18 cellular contexts compared by ENCODE assay signal in genomic region chr1:178634445-178634844, GRCh38.
DNase-seq lines count a peak whose midpoint lies in the region; TF ChIP-seq lines count a peak whose summit lies in the region.
"Had no signal": no experiment of that assay in that cellular context is flagged by ENCODE, and none has a peak within 500 bp of the region (broad histone marks: within the 10 kb centered on the region; RNA-seq: fewer than 3 reads in every experiment).

No MANE protein-coding gene starts in this region.

- no peak overlapping the region for H3K27ac ChIP-seq in esophagus muscularis mucosa (replicated peaks in 1 of 4)
- H3K27ac ChIP-seq: dorsolateral prefrontal cortex, lower lobe of right lung, ovary, sigmoid colon had no signal

- H3K4me1 Mint-ChIP-seq in HFFc6 (ENCODE audit: low read depth) (peaks cover 56% of the 10 kb centered on the region), nephron progenitor cell (peaks cover 31% of the 10 kb centered on the region)

- no peaks in the 10 kb centered on the region for H3K9me3 ChIP-seq in esophagus muscularis mucosa
- H3K9me3 ChIP-seq: lower lobe of right lung, ovary, sigmoid colon had no signal

- H3K36me3 Mint-ChIP-seq in HFFc6 (ENCODE audit: low read depth): no peaks in the 10 kb centered on the region
- H3K36me3 Mint-ChIP-seq in nephron progenitor cell (ENCODE audit: low read depth): peaks cover 4% of the 10 kb centered on the region

- H3K9me3 Mint-ChIP-seq in HFFc6 (no peaks in the 10 kb centered on the region), nephron progenitor cell (peaks cover 3% of the 10 kb centered on the region)
- H3K9me3 Mint-ChIP-seq: activated T-helper 1 cell treated with anti-CD3 and anti-CD28 coated beads, Interleukin-12 subunit alpha, Interleukin-12 subunit beta, Interleukin-2, Interleukin-4 antibody, amounts not matched to agents 30 ng/mL and 10 ng/mL and 1 ng/mL, durations not matched to agents 14 hours and 24 hours and 36 hours; CD4-positive, alpha-beta T cell had no signal

- H3K4me3 ChIP-seq in fibroblast of the aortic adventitia (ENCODE audit: low read depth, low read length) (no peak overlapping the region), esophagus muscularis mucosa (no peak overlapping the region)
- H3K4me3 ChIP-seq: dorsolateral prefrontal cortex, lower lobe of right lung, ovary, sigmoid colon had no signal

- H3K27me3 Mint-ChIP-seq in HFFc6 (ENCODE audit: insufficient read depth) (no peaks in the 10 kb centered on the region; the same call in 1 of the 2 replicates), nephron progenitor cell (ENCODE audit: low read depth, poor library complexity) (no peaks in the 10 kb centered on the region)
- H3K27me3 Mint-ChIP-seq: CD4-positive, alpha-beta T cell had no signal

- H3K27me3 ChIP-seq in esophagus muscularis mucosa: no peaks in the 10 kb centered on the region
- H3K27me3 ChIP-seq: dorsolateral prefrontal cortex, ovary, sigmoid colon had no signal

- H3K27ac Mint-ChIP-seq in HFFc6 (peak overlapping the region; percentile 93), nephron progenitor cell (peak overlapping the region; percentile 5)
- H3K27ac Mint-ChIP-seq: activated T-helper 1 cell treated with anti-CD3 and anti-CD28 coated beads, Interleukin-12 subunit alpha, Interleukin-12 subunit beta, Interleukin-2, Interleukin-4 antibody, amounts not matched to agents 30 ng/mL and 10 ng/mL and 1 ng/mL, durations not matched to agents 14 hours and 24 hours and 36 hours; CD4-positive, alpha-beta T cell had no signal

- peak overlapping the region; percentile 4 for H3K4me3 Mint-ChIP-seq in HFFc6
- H3K4me3 Mint-ChIP-seq in nephron progenitor cell: no peak overlapping the region
- H3K4me3 Mint-ChIP-seq: activated T-helper 1 cell treated with anti-CD3 and anti-CD28 coated beads, Interleukin-12 subunit alpha, Interleukin-12 subunit beta, Interleukin-2, Interleukin-4 antibody, amounts not matched to agents 30 ng/mL and 10 ng/mL and 1 ng/mL, durations not matched to agents 14 hours and 24 hours and 36 hours; CD4-positive, alpha-beta T cell had no signal

- peaks cover 0 to 11% (median 5%) of the 10 kb centered on the region in 4 donors for H3K4me1 ChIP-seq in esophagus muscularis mucosa
- H3K4me1 ChIP-seq: lower lobe of right lung, sigmoid colon had no signal

- no peak for TF ChIP-seq EP300 in esophagus muscularis mucosa (IDR thresholded peaks at IDR 0.05)

- DNase-seq in AG09319 (ENCODE audit: extremely low read depth, low read depth) (peak; percentile 70), HFFc6 (peak; percentile 66), fibroblast of the aortic adventitia (ENCODE audit: low read depth) (peak; percentile 68), nephron progenitor cell (no peak), GM19240 (ENCODE audit: insufficient read length, low spot score) (no peak), esophagus muscularis mucosa (ENCODE audit: extremely low spot score) (no peak), NCI-H2107 (lab: John Stamatoyannopoulos, UW) (no peak), NAMALWA (ENCODE audit: low spot score) (no peak)
- DNase-seq: CD4-positive, alpha-beta T cell; dorsolateral prefrontal cortex; Kasumi-1; lower lobe of right lung; NCI-H1417; NCI-H69; ovary; SHP77 treated with DMSO at 0.1 percent for 48 hours; sigmoid colon had no signal

- no peaks in the 10 kb centered on the region for H3K36me3 ChIP-seq in esophagus muscularis mucosa
- H3K36me3 ChIP-seq: lower lobe of right lung, ovary, sigmoid colon had no signal

- WGBS in esophagus muscularis mucosa: 38% methylated on average over 2 of the region's 2 CpGs

- TF ChIP-seq POLR2A in esophagus muscularis mucosa (IDR thresholded peaks at IDR 0.05; ENCODE audit: low read depth): no peak

- no peak for TF ChIP-seq CTCF in AG09319 (IDR thresholded peaks at IDR 0.05; ENCODE audit: low read depth, low read length)
- no peak for TF ChIP-seq CTCF in HFFc6 (IDR thresholded peaks at IDR 0.05)
- TF ChIP-seq CTCF in fibroblast of the aortic adventitia (IDR thresholded peaks at IDR 0.05; ENCODE audit: insufficient read depth, low read length): no peak
- no peak for TF ChIP-seq CTCF in nephron progenitor cell (IDR thresholded peaks at IDR 0.05)
- TF ChIP-seq CTCF in esophagus muscularis mucosa (IDR thresholded peaks at IDR 0.05): no peak

- intact Hi-C loops in esophagus muscularis mucosa (cut with DNase I): no loop called here

Comparison
In these comparisons a context has a peak if more than half of its experiments do, and no peak if none do; other contexts are left out.
1. DNase-seq: peak in AG09319 (single experiment), HFFc6 (single experiment) and fibroblast of the aortic adventitia (single experiment); none in nephron progenitor cell (single experiment), GM19240 (single experiment), esophagus muscularis mucosa (single experiment), NCI-H2107 (single experiment) and NAMALWA (single experiment).